Comparison of ENCODE assay signal across 8 cellular contexts in genomic region chr1:113388621-113389355, GRCh38. TPM values are rescaled to one million over a fixed set of nuclear protein-coding genes. Genes with fewer than 3 reads are reported as not detected.
DNase-seq lines count a peak whose midpoint lies in the region; ATAC-seq, FAIRE-seq and TF ChIP-seq lines count a peak whose summit lies in the region.

No MANE protein-coding gene starts in this region.

- peak overlapping the region; percentile 62; the same call in 1 of the 2 replicates for H3K18ac ChIP-seq in H1 (ENCODE audit: extremely low read depth, low read length)

- H3K27ac ChIP-seq in RWPE2 (ENCODE audit: poor library complexity, severe bottlenecking) (peak overlapping the region; percentile 55), H1 (ENCODE audit: low read depth, low read length) (no peak overlapping the region)

- H2BK15ac ChIP-seq in H1 (ENCODE audit: low read length) = no peak overlapping the region

- H3K4me2 ChIP-seq in H1 (ENCODE audit: insufficient read depth in 1 of 2, low read depth in 2 of 2, low read length in 2 of 2) = peak overlapping the region; percentile 90 to 92

- TF ChIP-seq CTCF in RWPE2 (IDR thresholded peaks at IDR 0.05; ENCODE audit: poor library complexity, severe bottlenecking) (peak; percentile 2), H1 (IDR thresholded peaks at IDR 0.05; ENCODE audit: control extremely low read depth in 1 of 3, insufficient read depth in 1 of 3, low read depth in 1 of 3, low read length in 3 of 3) (no peak)

- peaks cover 0 to 18% of the 10 kb centered on the region in 2 experiments; a peak in 3 of 4 replicates for H3K79me2 ChIP-seq in H1 (ENCODE audit: control insufficient read depth in 1 of 2, insufficient read depth in 2 of 2, low read length in 2 of 2)

- H3K36me3 Mint-ChIP-seq in activated T-cell treated with anti-CD3 and anti-CD28 coated beads, Interleukin-2, amount 50 U/mL, for 4 hours (ENCODE audit: insufficient read depth) = no peaks in the 10 kb centered on the region

- peak overlapping the region in 2 of 4 experiments; percentile 46 to 58; a peak in 2 of 7 replicates for H3K9ac ChIP-seq in H1 (replicated peaks in 1 of 4; ENCODE audit: extremely low read depth in 1 of 4, low read depth in 3 of 4, low read length in 3 of 4)

- H3K36me3 ChIP-seq in RWPE2 (ENCODE audit: low read depth) = no peaks in the 10 kb centered on the region
- H3K36me3 ChIP-seq in H1 (ENCODE audit: control insufficient read depth in 2 of 4, insufficient read depth in 4 of 4, low read length in 3 of 4) = no peaks in the 10 kb centered on the region
- H3K36me3 ChIP-seq in neuron (ENCODE audit: insufficient read depth, low read length) = no peaks in the 10 kb centered on the region

- H4K91ac ChIP-seq in H1 (replicated peaks; ENCODE audit: insufficient read length, low read length) = no peak overlapping the region

- peaks cover 4% of the 10 kb centered on the region for H3K27me3 Mint-ChIP-seq in activated T-cell treated with anti-CD3 and anti-CD28 coated beads, Interleukin-2, amount 50 U/mL, for 4 hours (ENCODE audit: low read depth)

- no peaks in the 10 kb centered on the region for H3K79me1 ChIP-seq in H1 (ENCODE audit: low read depth, low read length)

- H3K9me3 Mint-ChIP-seq in activated T-cell treated with anti-CD3 and anti-CD28 coated beads, Interleukin-2, amount 50 U/mL, for 4 hours = peaks cover 7% of the 10 kb centered on the region

- no peak overlapping the region for H2BK12ac ChIP-seq in H1 (ENCODE audit: low read depth, low read length)

- CTCF ChIA-PET in H1 (lab: Charles Lee; ENCODE audit: partially characterized antibody) = interaction anchor here (0.9 to 2.3 kb wide), 2 partner anchors 144 to 168 kb away, joined by 3 to 7 read pairs; no protein-coding TSS in a partner anchor

- 0 out of 2 replicates have a peak overlapping the region, but pooled peaks have one; percentile 62 for H2BK5ac ChIP-seq in H1 (ENCODE audit: low read depth, low read length)

- H3K56ac ChIP-seq in H1 (replicated peaks; ENCODE audit: insufficient read length, low read depth, low read length) = no peak overlapping the region

- H3K23me2 ChIP-seq in H1 (ENCODE audit: low read depth, low read length) = peaks cover 17% of the 10 kb centered on the region

- H3K4ac ChIP-seq in H1 (replicated peaks; ENCODE audit: insufficient read length, low read depth, low read length) = no peak overlapping the region

- no peaks in the 10 kb centered on the region for H3K27me3 ChIP-seq in RWPE2 (ENCODE audit: insufficient read depth, poor library complexity, severe bottlenecking)
- H3K27me3 ChIP-seq in H1 (replicated peaks in 1 of 4; ENCODE audit: control insufficient read depth in 3 of 4, extremely low read depth in 1 of 4, insufficient read depth in 3 of 4, low read length in 3 of 4) = no peaks in the 10 kb centered on the region; a peak in 2 of 7 replicates
- no peaks in the 10 kb centered on the region for H3K27me3 ChIP-seq in neuron (ENCODE audit: insufficient read depth, low read length)

- peaks cover 8 to 10% of the 10 kb centered on the region in 2 experiments for H4K20me1 ChIP-seq in H1 (replicated peaks in 1 of 2; ENCODE audit: control insufficient read depth in 1 of 2, insufficient read depth in 2 of 2, low read length in 2 of 2)

- H4K8ac ChIP-seq in H1 (ENCODE audit: extremely low read depth, insufficient read depth, low read length) = no peak overlapping the region

- WGBS in H1 (ENCODE audit: extremely low coverage in 1 of 2, insufficient coverage in 1 of 2, insufficient read length in 1 of 2, insufficient replicate concordance in 2 of 2, low coverage in 1 of 2, low lambda C conversion rate in 2 of 2, missing lambda C conversion rate in 1 of 2), 2 experiments = 68% methylated on average over 8 of the region's 8 CpGs; no CpG with 5 or more reads in 1 of the 2 experiments

- H3K9me3 ChIP-seq in RWPE2 (ENCODE audit: severe bottlenecking) (no peaks in the 10 kb centered on the region), H1 (ENCODE audit: insufficient read depth in 2 of 2, low read depth in 1 of 2, low read length in 1 of 2) (no peaks in the 10 kb centered on the region), neuron (ENCODE audit: low read length) (peaks cover 2% of the 10 kb centered on the region)

- H3K4me3 Mint-ChIP-seq in activated T-cell treated with anti-CD3 and anti-CD28 coated beads, Interleukin-2, amount 50 U/mL, for 4 hours = peak overlapping the region; percentile 93

- H3K23ac ChIP-seq in H1 (ENCODE audit: insufficient read length) = no peak overlapping the region

- no peak for TF ChIP-seq EP300 in H1 (IDR thresholded peaks at IDR 0.05; ENCODE audit: borderline replicate concordance in 1 of 2, low read depth in 2 of 2, low read length in 2 of 2)

- no peak overlapping the region for H2BK120ac ChIP-seq in H1 (replicated peaks; ENCODE audit: low read depth, low read length)

- DNase-seq in activated T-cell treated with anti-CD3 and anti-CD28 coated beads, Interleukin-2, amount 50 U/mL, for 4 hours = no peak
- no peak for DNase-seq in activated T-cell treated with anti-CD3 and anti-CD28 coated beads, Interleukin-2, amount 50 U/mL, for 1 hour
- no peak for DNase-seq in RWPE2 (ENCODE audit: low spot score)
- DNase-seq in H1 (ENCODE audit: low read depth in 1 of 2, low spot score in 2 of 2) = no peak
- DNase-seq in NCI-H1105 (lab: John Stamatoyannopoulos, UW) = no peak
- no peak for DNase-seq in cerebellum (ENCODE audit: low spot score)
- DNase-seq in NK-92 treated with Interleukin-12 subunit alpha and Interleukin-12 subunit beta, amount 100 ng/mL, for 24 hours (lab: John Stamatoyannopoulos, UW) = no peak

- TF ChIP-seq POLR2A in H1 (IDR thresholded peaks at IDR 0.05; ENCODE audit: control extremely low read depth in 1 of 2, low read depth in 2 of 2, low read length in 2 of 2) = no peak

- H2AFZ ChIP-seq in H1 (ENCODE audit: low read length) = peak overlapping the region; percentile 64; the same call in 1 of the 2 replicates
- H2AFZ ChIP-seq in neuron (ENCODE audit: low read depth, low read length) = peak overlapping the region; percentile 86

- no peak overlapping the region for H2BK20ac ChIP-seq in H1 (ENCODE audit: low read length)

- H3K4me3 ChIP-seq in RWPE2 (ENCODE audit: severe bottlenecking) = peak overlapping the region; percentile 89
- H3K4me3 ChIP-seq in H1 (ENCODE audit: extremely low read depth in 1 of 4, insufficient read depth in 2 of 4, low read depth in 3 of 4, low read length in 4 of 4) = peak overlapping the region; percentile 63 to 94 (median 74); a peak in 7 of 8 replicates
- H3K4me3 ChIP-seq in neuron (ENCODE audit: low read length) = peak overlapping the region; percentile 67

- H3K4me1 ChIP-seq in RWPE2 (ENCODE audit: insufficient read depth, poor library complexity, severe bottlenecking) (peaks cover 10% of the 10 kb centered on the region), H1 (replicated peaks in 1 of 4; ENCODE audit: control insufficient read depth in 3 of 4, insufficient read depth in 4 of 4, low read length in 3 of 4) (peaks cover 0 to 11% (median 4%) of the 10 kb centered on the region in 4 experiments; a peak in 3 of 7 replicates), neuron (ENCODE audit: insufficient read depth, low read length) (peaks cover 34% of the 10 kb centered on the region)

- no peak for FAIRE-seq in H1 (lab: Jason Lieb, UNC)

- H4K5ac ChIP-seq in H1 (ENCODE audit: insufficient read length, low read depth, low read length) = no peak overlapping the region

- no peak overlapping the region for H2AK5ac ChIP-seq in H1 (ENCODE audit: low read depth, low read length)

- POLR2A ChIA-PET in H1 (lab: Charles Lee; ENCODE audit: partially characterized antibody) = interaction anchor here (1.4 kb wide), 1 partner anchor 24 kb away, joined by 3 read pairs; no protein-coding TSS in a partner anchor

- TF ChIP-seq RAD21 in H1 (IDR thresholded peaks at IDR 0.05 in 1 of 2, conservative IDR thresholded peaks at IDR 0.05 in 1 of 2; ENCODE audit: low read depth in 2 of 2, low read length in 2 of 2) = no peak

- H3K14ac ChIP-seq in H1 (ENCODE audit: insufficient read length) = no peak overlapping the region

- H3K4me1 Mint-ChIP-seq in activated T-cell treated with anti-CD3 and anti-CD28 coated beads, Interleukin-2, amount 50 U/mL, for 4 hours (ENCODE audit: low read depth) = peaks cover 27% of the 10 kb centered on the region

- ATAC-seq in activated T-cell treated with anti-CD3 and anti-CD28 coated beads, Interleukin-2, amount 50 U/mL, for 4 hours = no peak
- no peak for ATAC-seq in RWPE2 (ENCODE audit: low read depth)

TF ChIP-seq in H1, 55 proteins besides CTCF, POLR2A, EP300 and RAD21:
- TF ChIP-seq RNF2 (IDR thresholded peaks at IDR 0.05; ENCODE audit: borderline replicate concordance, low read depth, low read length, missing control alignments, poor library complexity, severe bottlenecking) (no peak), JUND (IDR thresholded peaks at IDR 0.05; ENCODE audit: low read length) (no peak), TAF7 (optimal IDR thresholded peaks at IDR 0.05; ENCODE audit: borderline replicate concordance, low read depth, low read length) (no peak), SP1 (IDR thresholded peaks at IDR 0.05; ENCODE audit: low read depth, low read length) (0 out of 2 replicates have a peak, but pooled peaks have one; percentile 12), FOSL1 (IDR thresholded peaks at IDR 0.05; ENCODE audit: insufficient read depth, low read depth, low read length) (no peak), TEAD4 (IDR thresholded peaks at IDR 0.05; ENCODE audit: low read depth, low read length) (no peak)
- TF ChIP-seq, protein P1, sequence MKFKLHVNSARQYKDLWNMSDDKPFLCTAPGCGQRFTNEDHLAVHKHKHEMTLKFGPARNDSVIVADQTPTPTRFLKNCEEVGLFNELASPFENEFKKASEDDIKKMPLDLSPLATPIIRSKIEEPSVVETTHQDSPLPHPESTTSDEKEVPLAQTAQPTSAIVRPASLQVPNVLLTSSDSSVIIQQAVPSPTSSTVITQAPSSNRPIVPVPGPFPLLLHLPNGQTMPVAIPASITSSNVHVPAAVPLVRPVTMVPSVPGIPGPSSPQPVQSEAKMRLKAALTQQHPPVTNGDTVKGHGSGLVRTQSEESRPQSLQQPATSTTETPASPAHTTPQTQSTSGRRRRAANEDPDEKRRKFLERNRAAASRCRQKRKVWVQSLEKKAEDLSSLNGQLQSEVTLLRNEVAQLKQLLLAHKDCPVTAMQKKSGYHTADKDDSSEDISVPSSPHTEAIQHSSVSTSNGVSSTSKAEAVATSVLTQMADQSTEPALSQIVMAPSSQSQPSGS (IDR thresholded peaks at IDR 0.05; ENCODE audit: low read length) = no peak

RNA-seq across cellular contexts. Expression of gene MAGI3, which starts 1.5 kb away (rescaled TPM):
- total RNA-seq in activated T-cell treated with anti-CD3 and anti-CD28 coated beads, Interleukin-2, amount 50 U/mL, for 4 hours = 1 to 10 TPM; 2.3 to 2.5 (median 2.5) TPM
- 6.7 and 7.8 TPM in 2 replicates for total RNA-seq in H1 (2021; fragmentation: NEBNext Ultra II Directional; extraction: Animal tissue kit (Norgen Biotek cat#: 25700))
- polyA plus RNA-seq in H1 (2011; rRNA removed) = 2.1 and 2.3 TPM in 2 replicates
- polyA plus RNA-seq in H1 (2011; cell fraction: cytosol; rRNA removed) = 2.5 TPM
- 4.2 TPM for polyA plus RNA-seq in H1 (2011; cell fraction: nucleus; rRNA removed)
- 3.5 to 5.5 TPM (median 4.2 TPM) in 4 replicates for polyA plus RNA-seq in H1 (2012, experiment 1 of 2)
- polyA plus RNA-seq in H1 (2012, experiment 2 of 2) = 1.3 TPM
- polyA plus RNA-seq in H1 (2013, experiment 1 of 2) = 2.7 TPM
- 2.5 TPM for polyA plus RNA-seq in H1 (2013, experiment 2 of 2)
- 14.3 and 19.3 TPM in 2 replicates for polyA minus RNA-seq in H1 (2011; rRNA and poly(A)+ RNA removed)
- polyA minus RNA-seq in H1 (2011; cell fraction: cytosol; rRNA and poly(A)+ RNA removed) = 5.1 TPM
- 34.4 TPM for polyA minus RNA-seq in H1 (2011; cell fraction: nucleus; rRNA and poly(A)+ RNA removed)
- total RNA-seq in cerebellum = 22.2 TPM
